In the genomic region with DNA sequence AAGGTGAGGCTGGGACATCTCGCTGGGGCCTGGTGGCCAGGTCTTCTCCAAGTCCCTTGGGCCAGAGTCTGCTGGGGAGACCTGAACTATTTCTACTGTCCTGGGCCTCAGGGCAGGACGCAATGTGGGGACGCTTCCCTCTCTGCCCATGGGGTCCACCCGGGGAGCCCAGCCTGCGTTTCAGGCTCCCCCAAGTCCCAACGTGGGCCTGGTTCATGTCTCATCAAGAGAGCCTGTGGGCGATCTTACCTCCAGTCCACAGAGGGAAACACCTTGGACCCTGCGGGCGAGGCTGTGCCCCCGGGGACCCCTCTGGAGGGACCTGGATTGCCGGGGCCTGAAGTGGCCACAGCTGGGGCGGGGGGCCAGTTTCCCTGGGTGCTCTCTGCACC, we compare ENCODE assay signal across 22 cellular contexts.
"Had no signal": no experiment of that assay in that cellular context is flagged by ENCODE, and none has a peak within 500 bp of the region (broad histone marks: within the 10 kb centered on the region; RNA-seq: fewer than 3 reads in every experiment).

No MANE protein-coding gene starts in this region.

- ATAC-seq: activated naive CD8-positive, alpha-beta T cell treated with anti-CD3 and anti-CD28 coated beads, Interleukin-2, amount 50 U/mL, for 24 hours; naive thymus-derived CD8-positive, alpha-beta T cell; right cardiac atrium; stimulated activated naive CD8-positive, alpha-beta T cell treated with anti-CD3 and anti-CD28 coated beads, Interleukin-15, Interleukin-2, amounts not matched to agents 100 U/mL and 50 U/mL, for 24 hours had no signal

- DNase-seq: activated CD4-positive, alpha-beta T cell treated with anti-CD3 and anti-CD28 coated beads for 48 hours; activated CD4-positive, alpha-beta T cell treated with anti-CD3 and anti-CD28 coated beads, Interleukin-2, amount 50 U/mL, for 48 hours; activated naive CD4-positive, alpha-beta T cell treated with Interleukin-2 at 50 U/mL for 16 hours; activated naive CD8-positive, alpha-beta T cell treated with anti-CD3 and anti-CD28 coated beads, Interleukin-2, amount 50 U/mL, for 24 hours; activated T-cell treated with anti-CD3 and anti-CD28 coated beads, Interleukin-2, amount 50 U/mL, for 48 hours; amygdala; dermis blood vessel endothelial cell; effector CD4-positive, alpha-beta T cell; esophagus squamous epithelium; foreskin melanocyte; occipital lobe; stimulated activated CD4-positive, alpha-beta T cell treated with anti-CD3 and anti-CD28 coated beads, Interleukin-12 subunit alpha, Interleukin-12 subunit beta, amount 100 ng/mL, for 4 hours; stimulated activated CD4-positive, alpha-beta T cell treated with anti-CD3 and anti-CD28 coated beads, Interleukin-4, amount 100 ng/mL, for 1 hour; stimulated activated naive CD8-positive, alpha-beta T cell treated with anti-CD3 and anti-CD28 coated beads, Interleukin-15, Interleukin-2, amounts not matched to agents 100 U/mL and 50 U/mL, for 24 hours; T-helper 1 cell; testis; transverse colon had no signal

- H3K27me3 ChIP-seq: breast epithelium, esophagus squamous epithelium, testis, transverse colon had no signal

- H3K27ac ChIP-seq: breast epithelium, epithelial cell of prostate, esophagus squamous epithelium, parathyroid adenoma, testis, transverse colon had no signal

- H3K36me3 ChIP-seq: breast epithelium, esophagus squamous epithelium, transverse colon had no signal

- H3K9me3 ChIP-seq: breast epithelium, esophagus squamous epithelium, testis, transverse colon had no signal

- H3K4me3 ChIP-seq: breast epithelium, esophagus squamous epithelium, testis, transverse colon had no signal

- H3K4me1 ChIP-seq: breast epithelium, parathyroid adenoma had no signal
